ENCODE assay signal across 23 cellular contexts in the genomic region with DNA sequence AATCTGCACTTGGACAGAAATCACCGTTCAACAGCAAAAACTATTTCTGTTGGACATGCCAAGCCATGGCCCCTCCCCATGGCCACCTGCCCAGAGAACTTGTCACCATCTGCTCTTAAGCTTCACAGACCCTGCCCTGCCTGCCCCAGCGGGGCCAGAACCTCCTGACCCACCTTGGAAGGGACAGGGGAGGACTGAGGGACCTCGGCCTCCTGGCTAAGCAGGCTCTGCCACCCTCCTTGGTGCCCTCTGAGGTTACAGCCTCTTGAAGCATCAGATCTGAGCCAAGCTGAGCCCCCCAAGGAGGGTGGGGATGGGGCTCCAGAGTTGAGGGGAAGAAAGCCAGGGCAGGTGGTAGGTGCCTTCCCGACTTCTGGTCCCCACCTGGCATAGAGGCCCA. TPM values are rescaled to one million over a fixed set of nuclear protein-coding genes. Genes with fewer than 3 reads are reported as not detected.
DNase-seq lines count a peak whose midpoint lies in the region; ATAC-seq and TF ChIP-seq lines count a peak whose summit lies in the region.
"Had no signal": no experiment of that assay in that cellular context is flagged by ENCODE, and none has a peak within 500 bp of the region (broad histone marks: within the 10 kb centered on the region; RNA-seq: fewer than 3 reads in every experiment).

No MANE protein-coding gene starts in this region.

- H2AFZ ChIP-seq in trophoblast cell (ENCODE audit: insufficient read depth, low read length, poor library complexity) = no peak overlapping the region

- H3K18ac ChIP-seq in trophoblast cell (ENCODE audit: low read length) = no peak overlapping the region

- H3K36me3 Mint-ChIP-seq in osteocyte (ENCODE audit: unreplicated experiment) (peaks cover 34% of the 10 kb centered on the region), Caco-2 (ENCODE audit: insufficient read depth, unreplicated experiment) (peaks cover 21% of the 10 kb centered on the region)

- H3K4me2 ChIP-seq in trophoblast cell (ENCODE audit: low read length) = no peak overlapping the region
- H3K4me2 ChIP-seq: smooth muscle cell had no signal

- H2BK5ac ChIP-seq in trophoblast cell (ENCODE audit: low read depth, low read length, poor library complexity) = no peak overlapping the region

- H4K91ac ChIP-seq in trophoblast cell (ENCODE audit: low read depth, low read length) = no peak overlapping the region

- H4K12ac ChIP-seq in trophoblast cell (ENCODE audit: low read depth, low read length) = no peak overlapping the region

- DNase-seq in Right ventricle myocardium superior (peak; percentile 63), Right ventricle myocardium inferior (ENCODE audit: missing footprints) (no peak), esophagus muscularis mucosa (ENCODE audit: extremely low spot score) (peak; percentile 66), osteocyte (ENCODE audit: extremely low spot score, unreplicated experiment) (peak; percentile 62), Caco-2 (no peak), trophoblast cell (no peak), DMS114 treated with DMSO at 0.1 percent for 48 hours (lab: John Stamatoyannopoulos, UW; ENCODE audit: unreplicated experiment) (no peak)
- DNase-seq: activated CD4-positive, CD25-positive, alpha-beta regulatory T cell; activated gamma-delta T cell; CD4-positive, alpha-beta memory T cell; DMS79; erythroblast; NCI-H524 treated with DMSO at 0.1 percent for 48 hours; RPMI8226; stimulated activated CD4-positive, alpha-beta T cell treated with anti-CD3 and anti-CD28 coated beads, Interleukin-4, amount 100 ng/mL, for 1 hour had no signal

- H3K27ac ChIP-seq in esophagus muscularis mucosa (replicated peaks in 1 of 4) (peak overlapping the region in 2 of 4 donors; percentile 7 to 57), trophoblast cell (ENCODE audit: low read depth, low read length) (no peak overlapping the region)
- H3K27ac ChIP-seq: psoas muscle had no signal

- intact Hi-C loops in Right ventricle myocardium superior (cut with DNase I) = no loop called here
- intact Hi-C loops in Right ventricle myocardium inferior (cut with DNase I) = no loop called here
- intact Hi-C loops in esophagus muscularis mucosa (cut with DNase I) = no loop called here
- intact Hi-C loops in Caco-2 (cut with micrococcal nuclease; ENCODE audit: unreplicated experiment) = no loop called here

- H3K4me1 ChIP-seq in esophagus muscularis mucosa = peaks cover 13 to 52% (median 26%) of the 10 kb centered on the region in 4 donors
- H3K4me1 ChIP-seq in Caco-2 = peaks cover 2% of the 10 kb centered on the region
- peaks cover 0 to 2% of the 10 kb centered on the region in 2 experiments for H3K4me1 ChIP-seq in trophoblast cell (ENCODE audit: control insufficient read depth in 1 of 2, insufficient read depth in 2 of 2, low read length in 2 of 2)

- TF ChIP-seq POLR2A in esophagus muscularis mucosa (IDR thresholded peaks at IDR 0.05; ENCODE audit: low read depth) = no peak

- H3K4me3 ChIP-seq in esophagus muscularis mucosa (no peak overlapping the region), Caco-2 (ENCODE audit: low read depth, low read length) (no peak overlapping the region), trophoblast cell (ENCODE audit: low read depth, low read length) (no peak overlapping the region)
- H3K4me3 ChIP-seq: gastroesophageal sphincter, psoas muscle, smooth muscle cell had no signal

- no peaks in the 10 kb centered on the region for H3K9me3 Mint-ChIP-seq in osteocyte (ENCODE audit: unreplicated experiment)
- H3K9me3 Mint-ChIP-seq in Caco-2 (ENCODE audit: unreplicated experiment) = no peaks in the 10 kb centered on the region
- H3K9me3 Mint-ChIP-seq: CD4-positive, alpha-beta memory T cell; central memory CD8-positive, alpha-beta T cell; mesothelial cell of epicardium; nephron had no signal

- no peak for TF ChIP-seq EP300 in esophagus muscularis mucosa (IDR thresholded peaks at IDR 0.05)

- WGBS in esophagus muscularis mucosa = 65% methylated on average over 3 of the region's 4 CpGs
- no CpG with 5 or more reads among the region's 4 CpGs for WGBS in trophoblast cell (ENCODE audit: extremely low coverage, insufficient coverage, insufficient read length)

- H3K4ac ChIP-seq in trophoblast cell (ENCODE audit: low read depth, low read length) = no peak overlapping the region

- H2AK5ac ChIP-seq in trophoblast cell (ENCODE audit: low read length) = no peak overlapping the region

- no peak overlapping the region for H3K27ac Mint-ChIP-seq in osteocyte (ENCODE audit: unreplicated experiment)
- no peak overlapping the region for H3K27ac Mint-ChIP-seq in Caco-2 (ENCODE audit: unreplicated experiment)
- H3K27ac Mint-ChIP-seq: mesothelial cell of epicardium, nephron had no signal

- H3K4me1 Mint-ChIP-seq in osteocyte (ENCODE audit: unreplicated experiment) (peaks cover 9% of the 10 kb centered on the region), Caco-2 (ENCODE audit: low read depth, unreplicated experiment) (no peaks in the 10 kb centered on the region)

- no TSS peak for BruUV-seq in Caco-2 (replicated peaks; lab: Mats Ljungman, UMichigan)

- no peak overlapping the region for H3K9ac ChIP-seq in trophoblast cell (ENCODE audit: low read length)

- no peak overlapping the region for H3K4me3 Mint-ChIP-seq in osteocyte (ENCODE audit: unreplicated experiment)
- H3K4me3 Mint-ChIP-seq in Caco-2 (ENCODE audit: unreplicated experiment) = no peak overlapping the region
- H3K4me3 Mint-ChIP-seq: central memory CD8-positive, alpha-beta T cell; mesothelial cell of epicardium; nephron had no signal

- no peak overlapping the region for H4K8ac ChIP-seq in trophoblast cell (ENCODE audit: low read depth, low read length)

- H3K14ac ChIP-seq in trophoblast cell (ENCODE audit: low read length) = no peak overlapping the region

- no peaks in the 10 kb centered on the region for H3K79me1 ChIP-seq in trophoblast cell (ENCODE audit: low read length)

- CTCF ChIA-PET in Caco-2 (lab: Charles Lee) = no interaction called here

- no peaks in the 10 kb centered on the region for H3K27me3 Mint-ChIP-seq in osteocyte (ENCODE audit: unreplicated experiment)
- no peaks in the 10 kb centered on the region for H3K27me3 Mint-ChIP-seq in Caco-2 (ENCODE audit: insufficient read depth, unreplicated experiment)
- H3K27me3 Mint-ChIP-seq: CD4-positive, alpha-beta memory T cell; central memory CD8-positive, alpha-beta T cell had no signal

- TF ChIP-seq CTCF in esophagus muscularis mucosa (IDR thresholded peaks at IDR 0.05) (no peak), osteocyte (IDR thresholded peaks at IDR 0.05) (no peak), Caco-2 (IDR thresholded peaks at IDR 0.05; ENCODE audit: insufficient read depth in 1 of 2, low read depth in 1 of 2, low read length in 1 of 2, severe bottlenecking in 1 of 2, unreplicated experiment in 1 of 2) (no peak)

- peaks cover 24 to 81% (median 73%) of the 10 kb centered on the region in 4 donors for H3K36me3 ChIP-seq in esophagus muscularis mucosa
- peaks cover 1% of the 10 kb centered on the region; the same call in 1 of the 2 replicates for H3K36me3 ChIP-seq in Caco-2 (ENCODE audit: control insufficient read depth, insufficient read depth, low read length)
- H3K36me3 ChIP-seq in trophoblast cell (ENCODE audit: control insufficient read depth in 1 of 2, insufficient read depth in 2 of 2, low read length in 2 of 2) = peaks cover 36 to 55% of the 10 kb centered on the region in 2 experiments

- ATAC-seq in Right ventricle myocardium superior (ENCODE audit: poor library complexity) (peak; percentile 16), Right ventricle myocardium inferior (no peak)
- ATAC-seq: gastroesophageal sphincter, psoas muscle had no signal

- H2BK12ac ChIP-seq in trophoblast cell (ENCODE audit: low read length) = no peak overlapping the region

- H3K9me3 ChIP-seq in esophagus muscularis mucosa = no peaks in the 10 kb centered on the region
- H3K9me3 ChIP-seq in Caco-2 = no peaks in the 10 kb centered on the region
- no peaks in the 10 kb centered on the region for H3K9me3 ChIP-seq in trophoblast cell (ENCODE audit: insufficient read depth, low read depth, low read length)
- H3K9me3 ChIP-seq: gastroesophageal sphincter, psoas muscle had no signal

- H3K27me3 ChIP-seq in esophagus muscularis mucosa = no peaks in the 10 kb centered on the region
- H3K27me3 ChIP-seq in Caco-2 (replicated peaks; ENCODE audit: control insufficient read depth, insufficient read depth, low read length) = no peaks in the 10 kb centered on the region
- H3K27me3 ChIP-seq in trophoblast cell (ENCODE audit: insufficient read depth, low read length) = no peaks in the 10 kb centered on the region
- H3K27me3 ChIP-seq: gastroesophageal sphincter had no signal

- no peaks in the 10 kb centered on the region for H3K79me2 ChIP-seq in trophoblast cell (ENCODE audit: control insufficient read depth, insufficient read depth, low read length, poor library complexity)

- H2BK120ac ChIP-seq in trophoblast cell (ENCODE audit: insufficient read depth, low read length, poor library complexity) = no peak overlapping the region

- POLR2A ChIA-PET in Caco-2 (lab: Charles Lee) = no interaction called here

- no peak overlapping the region for H3K23ac ChIP-seq in trophoblast cell (ENCODE audit: low read length)

RNA-seq across cellular contexts. Expression of gene TEX261, which starts 6.5 kb away (rescaled TPM):
- 56.3 TPM for total RNA-seq in Right ventricle myocardium superior
- total RNA-seq in Right ventricle myocardium inferior = 63.8 TPM
- total RNA-seq in esophagus muscularis mucosa = 10 to 100 TPM; 21.6 to 37.7 (median 33.3) TPM
- total RNA-seq in osteocyte = 64.7 and 71.2 TPM in 2 replicates
- total RNA-seq in Caco-2 (2022) = 64.1 and 70.0 TPM in 2 replicates
- 44.4 and 47.5 TPM in 2 replicates for polyA plus RNA-seq in trophoblast cell (2013)

RNA-seq across cellular contexts. Expression of gene ANKRD53, which starts 9.7 kb away (rescaled TPM):
- total RNA-seq in Right ventricle myocardium superior (0.30 TPM), Right ventricle myocardium inferior (0.54 TPM), esophagus muscularis mucosa (1 to 10 TPM in 1 of 4 donors, under 1 TPM in 3; under 0.01 to 3.2 (median 0.82) TPM), osteocyte (1.9 and 2.7 TPM in 2 replicates), Caco-2 (2022) (0.16 and 0.28 TPM in 2 replicates)
- polyA plus RNA-seq in trophoblast cell (2013) = 0.73 and 0.86 TPM in 2 replicates
- total RNA-seq: activated CD8-positive, alpha-beta memory T cell treated with anti-CD3 and anti-CD28 coated beads for 36 hours had no signal
- polyA plus RNA-seq: CD4-positive, alpha-beta memory T cell had no signal

RNA-seq across cellular contexts. Expression of gene ATP6V1B1, which starts 52.5 kb away (rescaled TPM):
- total RNA-seq in Right ventricle myocardium superior = 0.43 TPM
- total RNA-seq in Right ventricle myocardium inferior = not detected
- 1 to 10 TPM in 1 of 4 donors, under 1 TPM in 1, not detected in 2; 0.83 to 1.6 TPM for total RNA-seq in esophagus muscularis mucosa
- 6.3 and 6.5 TPM in 2 replicates for total RNA-seq in osteocyte
- 2.6 and 4.0 TPM in 2 replicates for total RNA-seq in Caco-2 (2022)
- polyA plus RNA-seq in trophoblast cell (2013) = 0.86 and 1.00 TPM in 2 replicates
- total RNA-seq: activated CD8-positive, alpha-beta memory T cell treated with anti-CD3 and anti-CD28 coated beads for 36 hours; CD4-positive, alpha-beta memory T cell; H1; mesothelial cell of epicardium; smooth muscle cell had no signal
- polyA plus RNA-seq: CD4-positive, alpha-beta memory T cell; H1 had no signal

Comparison
In these comparisons a context has a peak if more than half of its experiments do, and no peak if none do; other contexts are left out.
1. DNase-seq: peak in Right ventricle myocardium superior (single experiment), esophagus muscularis mucosa (single experiment) and osteocyte (single experiment); none in Right ventricle myocardium inferior (single experiment), Caco-2 (0 of 2), trophoblast cell (0 of 2) and DMS114 treated with DMSO at 0.1 percent for 48 hours (single experiment).